ENCODE assay signal across 12 cellular contexts in the genomic region with DNA sequence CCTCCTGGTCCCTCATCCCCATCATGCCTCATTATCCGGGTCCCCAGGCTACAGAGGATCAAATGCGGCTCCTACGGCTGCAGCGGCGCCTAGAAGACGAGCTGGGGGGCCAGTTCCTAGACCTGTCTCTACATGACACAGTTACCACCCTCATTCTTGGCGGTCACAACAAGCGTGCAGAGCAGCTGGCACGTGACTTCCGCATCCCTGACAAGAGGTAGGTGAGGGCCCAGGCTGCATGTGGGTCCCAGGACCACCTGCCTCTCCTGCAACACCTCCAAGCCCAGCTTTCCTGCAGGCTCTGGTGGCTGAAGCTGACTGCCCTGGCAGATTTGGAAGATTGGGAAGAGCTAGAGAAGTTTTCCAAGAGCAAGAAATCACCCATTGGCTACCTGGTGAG. TPM values are rescaled to one million over a fixed set of nuclear protein-coding genes. Genes with fewer than 3 reads are reported as not detected.
"Had no signal": no experiment of that assay in that cellular context is flagged by ENCODE, and none has a peak within 500 bp of the region (broad histone marks: within the 10 kb centered on the region; RNA-seq: fewer than 3 reads in every experiment).

No MANE protein-coding gene starts in this region.

- H3K4me3 Mint-ChIP-seq: type B pancreatic cell, WTC11 had no signal

- H3K27ac Mint-ChIP-seq: type B pancreatic cell, WTC11 had no signal

- H3K9ac ChIP-seq: SK-N-SH had no signal

- H3K4me3 ChIP-seq: adrenal gland, gastroesophageal sphincter, hepatocyte had no signal

- H3K9me3 Mint-ChIP-seq: type B pancreatic cell, WTC11 had no signal

- H3K27ac ChIP-seq: adrenal gland, gastroesophageal sphincter, hepatocyte had no signal

- H3K27me3 ChIP-seq: adrenal gland, gastroesophageal sphincter, hepatocyte had no signal

- H3K4me1 ChIP-seq: adrenal gland, gastroesophageal sphincter had no signal

- H3K4me1 Mint-ChIP-seq: WTC11 had no signal

- H3K9me3 ChIP-seq: adrenal gland, gastroesophageal sphincter, SK-N-SH had no signal

- ATAC-seq: gastroesophageal sphincter had no signal

- H3K36me3 Mint-ChIP-seq: WTC11 had no signal

- DNase-seq: adrenal gland; central memory CD4-positive, alpha-beta T cell; SK-N-SH had no signal

- H3K4me2 ChIP-seq: hepatocyte, SK-N-SH had no signal

RNA-seq across cellular contexts. Expression of a gene that starts 48.9 kb away (rescaled TPM):
- total RNA-seq: adrenal gland; epithelial cell of proximal tubule; hepatocyte; kidney epithelial cell; liver; skeletal muscle tissue; T-helper 1 cell treated with Interleukin-12 subunit alpha and Interleukin-12 subunit beta and Interleukin-4 antibody, amounts not matched to agents 30 ng/mL and 1 ng/mL, for 36 hours; WTC11 had no signal
- polyA plus RNA-seq: hepatocyte, liver had no signal

RNA-seq across cellular contexts. Expression of a gene that starts 50.3 kb away (rescaled TPM):
- total RNA-seq: adrenal gland; epithelial cell of proximal tubule; gastroesophageal sphincter; hepatocyte; kidney epithelial cell; liver; skeletal muscle tissue; T-helper 1 cell treated with Interleukin-12 subunit alpha and Interleukin-12 subunit beta and Interleukin-4 antibody, amounts not matched to agents 30 ng/mL and 1 ng/mL, for 36 hours; WTC11 had no signal
- polyA plus RNA-seq: hepatocyte, liver had no signal
